ENCODE assay signal across 1 cellular context in genomic region chr11:36093548-36093947, GRCh38.
TF ChIP-seq lines count a peak whose summit lies in the region.

No MANE protein-coding gene starts in this region.

TF ChIP-seq in H1, 55 proteins besides CTCF, POLR2A, EP300 and RAD21 (continued from another document):
- TF ChIP-seq CHD7 (IDR thresholded peaks at IDR 0.05; ENCODE audit: insufficient replicate concordance, low read length) (no peak), MAFK (IDR thresholded peaks at IDR 0.05; ENCODE audit: low read depth, low read length) (no peak), HDAC2 (IDR thresholded peaks at IDR 0.05; ENCODE audit: borderline replicate concordance in 1 of 2, low read depth in 2 of 2, low read length in 2 of 2) (no peak), TAF7 (optimal IDR thresholded peaks at IDR 0.05; ENCODE audit: borderline replicate concordance, low read depth, low read length) (no peak), TAF1 (IDR thresholded peaks at IDR 0.05; ENCODE audit: low read depth, low read length) (no peak), CTBP2 (IDR thresholded peaks at IDR 0.05; ENCODE audit: borderline replicate concordance, insufficient read depth, insufficient read length, low read length) (no peak)
